In the genomic region with DNA sequence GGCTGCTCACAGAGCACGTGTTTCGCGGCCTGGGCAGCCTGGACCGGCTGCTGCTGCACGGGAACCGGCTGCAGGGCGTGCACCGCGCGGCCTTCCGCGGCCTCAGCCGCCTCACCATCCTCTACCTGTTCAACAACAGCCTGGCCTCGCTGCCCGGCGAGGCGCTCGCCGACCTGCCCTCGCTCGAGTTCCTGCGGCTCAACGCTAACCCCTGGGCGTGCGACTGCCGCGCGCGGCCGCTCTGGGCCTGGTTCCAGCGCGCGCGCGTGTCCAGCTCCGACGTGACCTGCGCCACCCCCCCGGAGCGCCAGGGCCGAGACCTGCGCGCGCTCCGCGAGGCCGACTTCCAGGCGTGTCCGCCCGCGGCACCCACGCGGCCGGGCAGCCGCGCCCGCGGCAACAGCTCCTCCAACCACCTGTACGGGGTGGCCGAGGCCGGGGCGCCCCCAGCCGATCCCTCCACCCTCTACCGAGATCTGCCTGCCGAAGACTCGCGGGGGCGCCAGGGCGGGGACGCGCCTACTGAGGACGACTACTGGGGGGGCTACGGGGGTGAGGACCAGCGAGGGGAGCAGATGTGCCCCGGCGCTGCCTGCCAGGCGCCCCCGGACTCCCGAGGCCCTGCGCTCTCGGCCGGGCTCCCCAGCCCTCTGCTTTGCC, we compare ENCODE assay signal across 6 cellular contexts. TPM values are rescaled to one million over a fixed set of nuclear protein-coding genes. Genes with fewer than 3 reads are reported as not detected.
A peak's percentile ranks its signal among the peaks of the same experiment; 100 is the strongest.
DNase-seq lines count a peak whose midpoint lies in the region; ATAC-seq and TF ChIP-seq lines count a peak whose summit lies in the region.

No MANE protein-coding gene starts in this region.

- no peaks in the 10 kb centered on the region for H3K36me3 ChIP-seq in HUES6 (ENCODE audit: control insufficient read depth, insufficient read depth, low read length)
- H3K36me3 ChIP-seq in prostate gland: no peaks in the 10 kb centered on the region

- ATAC-seq in GM19328 (IDR thresholded peaks at IDR 0.05; ENCODE audit: unreplicated experiment): peak; percentile 36

- intact Hi-C loops in dorsolateral prefrontal cortex (cut with DNase I) (no loop called here), prostate gland (cut with DNase I) (no loop called here)

- 3% methylated on average over 34 of the region's 82 CpGs for WGBS in prostate gland

- TF ChIP-seq POLR2A in prostate gland (IDR thresholded peaks at IDR 0.05): peak; percentile 8

- DNase-seq in dorsolateral prefrontal cortex (no peak), prostate gland (ENCODE audit: low spot score) (peak; percentile 27), NCI-H2107 (lab: John Stamatoyannopoulos, UW) (no peak), DMS153 treated with DMSO at 0.1 percent for 48 hours (lab: John Stamatoyannopoulos, UW; ENCODE audit: unreplicated experiment) (no peak)

- peaks cover 29% of the 10 kb centered on the region for H3K4me1 ChIP-seq in HUES6 (ENCODE audit: control insufficient read depth, insufficient read depth, low read length)
- H3K4me1 ChIP-seq in prostate gland (replicated peaks): peaks cover 4% of the 10 kb centered on the region

- H3K27me3 ChIP-seq in HUES6 (ENCODE audit: control insufficient read depth, insufficient read depth, low read length) (peaks cover 65% of the 10 kb centered on the region), dorsolateral prefrontal cortex (peaks cover 0 to 53% (median 4%) of the 10 kb centered on the region in 45 donors), prostate gland (replicated peaks; ENCODE audit: insufficient read depth) (no peaks in the 10 kb centered on the region)

- TF ChIP-seq CTCF in dorsolateral prefrontal cortex (IDR thresholded peaks at IDR 0.05 in 54 of 56, conservative IDR thresholded peaks at IDR 0.05 in 2 of 56; ENCODE audit: low read depth in 1 of 56, partially characterized antibody in 56 of 56) (no peak), prostate gland (IDR thresholded peaks at IDR 0.05) (no peak)

- H3K4me3 ChIP-seq in HUES6 (ENCODE audit: low read depth, low read length) (peak overlapping the region; percentile 63), dorsolateral prefrontal cortex (peak overlapping the region; percentile 6 to 63 (median 44)), prostate gland (peak overlapping the region; percentile 15 to 38)

- H3K9me3 ChIP-seq in HUES6 (ENCODE audit: control insufficient read depth, insufficient read depth, low read depth, low read length): no peaks in the 10 kb centered on the region
- no peaks in the 10 kb centered on the region for H3K9me3 ChIP-seq in prostate gland

- H3K27ac ChIP-seq in HUES6 (ENCODE audit: low read depth, low read length) (no peak overlapping the region), dorsolateral prefrontal cortex (peak overlapping the region in 21 of 59 donors; percentile 14 to 68 (median 42)), prostate gland (peak overlapping the region; percentile 59 to 60)

- H3K9ac ChIP-seq in HUES6 (ENCODE audit: low read length): no peak overlapping the region

RNA-seq across cellular contexts. Expression of a gene that starts 16.0 kb away (rescaled TPM):
- total RNA-seq in dorsolateral prefrontal cortex (10 to 100 TPM in 119 of 120 experiments, 1 to 10 TPM in 1; 8.1 to 75.2 (median 32.4) TPM), prostate gland (1 to 10 TPM in 1 of 2 donors, under 1 TPM in 1; 0.51 to 2.0 TPM)

RNA-seq across cellular contexts. Expression of a gene that starts 39.1 kb away (rescaled TPM):
- total RNA-seq in dorsolateral prefrontal cortex (10 to 100 TPM in 11 of 120 experiments, 1 to 10 TPM in 109; 2.9 to 12.3 (median 6.9) TPM), prostate gland (10 to 100 TPM; 18.2 to 20.9 TPM)

RNA-seq across cellular contexts. Expression of a gene that starts 49.4 kb away (rescaled TPM):
- total RNA-seq in dorsolateral prefrontal cortex: 10 to 100 TPM in 13 of 120 experiments, 1 to 10 TPM in 107; 2.5 to 22.1 (median 6.5) TPM
- 10 to 100 TPM; 23.3 to 39.8 TPM for total RNA-seq in prostate gland

RNA-seq across cellular contexts. Expression of a gene that starts 54.2 kb away (rescaled TPM):
- 10 to 100 TPM; 26.5 to 76.2 (median 48.8) TPM for total RNA-seq in dorsolateral prefrontal cortex
- 10 to 100 TPM; 35.2 to 44.3 TPM for total RNA-seq in prostate gland
